ENCODE assay signal across 8 cellular contexts in the genomic region with DNA sequence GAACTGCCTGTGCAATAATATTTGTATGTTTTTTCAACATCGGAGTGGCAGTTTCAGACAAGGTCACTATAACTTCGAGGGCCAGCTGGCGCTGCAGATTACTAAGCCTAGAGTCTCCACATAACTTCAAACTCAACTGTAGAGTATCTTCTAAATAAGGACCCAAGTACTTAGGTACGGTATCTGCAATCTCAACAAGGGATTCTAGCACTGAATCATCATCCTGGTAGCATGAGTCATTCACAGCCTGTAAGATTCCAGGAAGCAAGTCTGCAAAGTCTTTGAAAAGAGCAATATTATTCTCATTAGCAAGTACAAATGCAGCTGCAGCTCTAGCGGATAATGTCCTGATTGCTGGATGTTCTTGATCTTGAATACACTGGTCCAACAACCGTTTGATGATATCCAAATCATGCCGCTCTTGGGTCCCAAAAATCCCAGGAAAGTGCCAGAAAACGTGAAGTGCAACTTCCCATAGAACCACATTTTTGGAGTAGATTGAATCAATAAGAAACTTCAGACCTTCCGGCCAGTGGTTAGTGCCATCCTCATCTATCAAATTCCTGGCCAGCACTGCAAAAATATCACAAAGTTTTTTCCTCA. TPM values are rescaled to one million over a fixed set of nuclear protein-coding genes. Genes with fewer than 3 reads are reported as not detected.
DNase-seq lines count a peak whose midpoint lies in the region; ATAC-seq and TF ChIP-seq lines count a peak whose summit lies in the region.

No MANE protein-coding gene starts in this region.

- no peaks in the 10 kb centered on the region for H3K27me3 Mint-ChIP-seq in CD4-positive, CD25-positive, alpha-beta regulatory T cell

- peak; percentile 52 to 54 for ATAC-seq in CD4-positive, CD25-positive, alpha-beta regulatory T cell (ENCODE audit: low read depth in 2 of 2)
- ATAC-seq in GM21360 (IDR thresholded peaks at IDR 0.05; ENCODE audit: unreplicated experiment) = no peak

- peak overlapping the region; percentile 100 for H3K4me3 ChIP-seq in CD4-positive, CD25-positive, alpha-beta regulatory T cell (ENCODE audit: low read depth, low read length)
- H3K4me3 ChIP-seq in astrocyte of the spinal cord (ENCODE audit: low read depth, low read length) (peak overlapping the region; percentile 77), kidney epithelial cell (ENCODE audit: low read depth, low read length) (peak overlapping the region; percentile 77), stomach smooth muscle (ENCODE audit: low read length in 2 of 2) (peak overlapping the region; percentile 95 to 96)

- peak overlapping the region; percentile 83 for H3K27ac ChIP-seq in CD4-positive, CD25-positive, alpha-beta regulatory T cell (ENCODE audit: insufficient read depth, low read length, poor library complexity, severe bottlenecking)
- peak overlapping the region; percentile 66 for H3K27ac ChIP-seq in stomach smooth muscle (ENCODE audit: low read length)

- peak in 1 of 3 donors; percentile 62 for DNase-seq in CD4-positive, CD25-positive, alpha-beta regulatory T cell
- peak; percentile 67 for DNase-seq in LHCN-M2 (ENCODE audit: low read depth)
- DNase-seq in astrocyte of the spinal cord (ENCODE audit: low read depth, low spot score) = peak; percentile 69
- peak; percentile 71 for DNase-seq in kidney epithelial cell (ENCODE audit: low read depth)
- DNase-seq in 8988T = no peak
- DNase-seq in iPS-NIHi11 (ENCODE audit: low spot score) = no peak

- in situ Hi-C loops in astrocyte of the spinal cord (cut with HindIII; ENCODE audit: low sequenced_read_pairs) = no loop called here

- TF ChIP-seq CTCF in astrocyte of the spinal cord (IDR thresholded peaks at IDR 0.05; ENCODE audit: low read depth, low read length) (no peak), kidney epithelial cell (IDR thresholded peaks at IDR 0.05; ENCODE audit: insufficient read depth, low read length, poor library complexity, severe bottlenecking) (no peak)

- no peaks in the 10 kb centered on the region for H3K27me3 ChIP-seq in CD4-positive, CD25-positive, alpha-beta regulatory T cell (ENCODE audit: control insufficient read depth, insufficient read depth, low read length)
- H3K27me3 ChIP-seq in kidney epithelial cell (ENCODE audit: control insufficient read depth, insufficient read depth, low read length) (no peaks in the 10 kb centered on the region), stomach smooth muscle (ENCODE audit: control insufficient read depth in 1 of 2, insufficient read depth in 2 of 2, low read length in 2 of 2) (no peaks in the 10 kb centered on the region)

- H3K9me3 ChIP-seq in CD4-positive, CD25-positive, alpha-beta regulatory T cell (ENCODE audit: control insufficient read depth in 2 of 2, low read length in 2 of 2) = peaks cover 4 to 13% of the 10 kb centered on the region in 2 experiments
- no peaks in the 10 kb centered on the region for H3K9me3 ChIP-seq in stomach smooth muscle (ENCODE audit: control insufficient read depth in 2 of 2, low read length in 2 of 2)

- peaks cover 22% of the 10 kb centered on the region for H3K36me3 ChIP-seq in CD4-positive, CD25-positive, alpha-beta regulatory T cell (ENCODE audit: control insufficient read depth, insufficient read depth, low read length)
- H3K36me3 ChIP-seq in kidney epithelial cell (ENCODE audit: control insufficient read depth, insufficient read depth, low read length) (no peaks in the 10 kb centered on the region), stomach smooth muscle (ENCODE audit: control insufficient read depth in 2 of 2, insufficient read depth in 2 of 2, low read length in 2 of 2) (peaks cover 3 to 4% of the 10 kb centered on the region in 2 donors)

- H3K4me1 Mint-ChIP-seq in CD4-positive, CD25-positive, alpha-beta regulatory T cell = peaks cover 20 to 49% (median 39%) of the 10 kb centered on the region in 4 donors

- peak overlapping the region; percentile 85 to 94 for H3K9ac ChIP-seq in stomach smooth muscle (ENCODE audit: low read length in 2 of 2)

- H3K4me1 ChIP-seq in CD4-positive, CD25-positive, alpha-beta regulatory T cell (ENCODE audit: control insufficient read depth, insufficient read depth, low read length, poor library complexity, severe bottlenecking) = peaks cover 16% of the 10 kb centered on the region
- H3K4me1 ChIP-seq in stomach smooth muscle (ENCODE audit: control insufficient read depth, insufficient read depth, low read length) = peaks cover 11% of the 10 kb centered on the region

- H3K27ac Mint-ChIP-seq in CD4-positive, CD25-positive, alpha-beta regulatory T cell = peak overlapping the region; percentile 95 to 99 (median 97)

- H3K4me3 Mint-ChIP-seq in CD4-positive, CD25-positive, alpha-beta regulatory T cell = peak overlapping the region; percentile 91 to 96 (median 95)

- peaks cover 28% of the 10 kb centered on the region for H3K36me3 Mint-ChIP-seq in CD4-positive, CD25-positive, alpha-beta regulatory T cell

- peaks cover 0 to 14% (median 4%) of the 10 kb centered on the region in 7 donors for H3K9me3 Mint-ChIP-seq in CD4-positive, CD25-positive, alpha-beta regulatory T cell

RNA-seq across cellular contexts. Expression of gene RANBP6, which starts 0.7 kb away (rescaled TPM):
- total RNA-seq in CD4-positive, CD25-positive, alpha-beta regulatory T cell = 31.1 TPM
- polyA plus RNA-seq in CD4-positive, CD25-positive, alpha-beta regulatory T cell = 10 to 100 TPM; 19.7 to 29.5 (median 23.7) TPM
- total RNA-seq in LHCN-M2 (2014; rRNA removed) (32.3 and 42.4 TPM in 2 replicates), kidney epithelial cell (21.0 and 24.0 TPM in 2 replicates)
- polyA plus RNA-seq in LHCN-M2 (2012) = 6.6 TPM

Comparison
In these comparisons a context has a peak if more than half of its experiments do, and no peak if none do; other contexts are left out.
1. DNase-seq: peak in LHCN-M2 (single experiment), astrocyte of the spinal cord (single experiment) and kidney epithelial cell (single experiment); none in 8988T (single experiment) and iPS-NIHi11 (single experiment).
2. Peak in every context shown above with its lines, with median percentiles within 50 percentile points of each other: H3K4me3 ChIP-seq.